17 cellular contexts compared by ENCODE assay signal in genomic region chr9:76620586-76620985, GRCh38.
DNase-seq lines count a peak whose midpoint lies in the region; ATAC-seq and TF ChIP-seq lines count a peak whose summit lies in the region.
"Had no signal": no experiment of that assay in that cellular context is flagged by ENCODE, and none has a peak within 500 bp of the region (broad histone marks: within the 10 kb centered on the region; RNA-seq: fewer than 3 reads in every experiment).

No MANE protein-coding gene starts in this region.

- CTCF ChIA-PET in OCI-LY7 (lab: Charles Lee; ENCODE audit: unreplicated experiment) = no interaction called here

- H2AFZ ChIP-seq in OCI-LY7 (ENCODE audit: low read length) = peak overlapping the region; percentile 88

- H3K4me3 Mint-ChIP-seq in dendritic cell treated with granulocyte-macrophage colony-stimulating factor and Interleukin-4, amounts not matched to agents 40 ng/mL and 50 ng/mL, for 4 days = no peak overlapping the region
- no peak overlapping the region for H3K4me3 Mint-ChIP-seq in nephron progenitor cell

- H3K36me3 Mint-ChIP-seq in dendritic cell treated with granulocyte-macrophage colony-stimulating factor and Interleukin-4, amounts not matched to agents 40 ng/mL and 50 ng/mL, for 4 days (ENCODE audit: low read depth) = no peaks in the 10 kb centered on the region
- H3K36me3 Mint-ChIP-seq in nephron progenitor cell (ENCODE audit: low read depth) = peaks cover 5% of the 10 kb centered on the region

- no peak for DNase-seq in OCI-LY7 (ENCODE audit: low spot score)
- DNase-seq in nephron progenitor cell = no peak
- no peak for DNase-seq in head of caudate nucleus
- no peak for DNase-seq in NCI-H748 (lab: John Stamatoyannopoulos, UW; ENCODE audit: unreplicated experiment)
- DNase-seq: DND-41, GF-D8, GOT3, MM.1S, NCI-H1092 treated with DMSO at 0.1 percent for 48 hours, NCI-H1694, NCI-H510A treated with DMSO at 0.1 percent for 48 hours, SHP77 had no signal

- intact Hi-C loops in OCI-LY7 (cut with micrococcal nuclease; ENCODE audit: unreplicated experiment) (no loop called here), head of caudate nucleus (cut with DNase I) (no loop called here)
- intact Hi-C loops in dendritic cell treated with granulocyte-macrophage colony-stimulating factor and Interleukin-4, amounts not matched to agents 40 ng/mL and 50 ng/mL, for 4 days (cut with micrococcal nuclease) = loop anchor here (5.0 kb wide), 1 partner anchor 58 kb away; no protein-coding TSS in a partner anchor

- peak overlapping the region; percentile 32 to 88 (median 55); a peak in 19 of 22 replicates for H3K4me2 ChIP-seq in BLaER1 treated with 17β-estradiol and CSF1 and Interleukin-3, amounts not matched to agents 10 nM and 100 nM
- H3K4me2 ChIP-seq in OCI-LY7 (ENCODE audit: low read length) = peak overlapping the region; percentile 41

- H3K27me3 ChIP-seq in BLaER1 treated with 17β-estradiol and CSF1 and Interleukin-3, amounts not matched to agents 10 nM and 100 nM = no peaks in the 10 kb centered on the region

- no peaks in the 10 kb centered on the region for H3K27me3 Mint-ChIP-seq in dendritic cell treated with granulocyte-macrophage colony-stimulating factor and Interleukin-4, amounts not matched to agents 40 ng/mL and 50 ng/mL, for 4 days
- no peaks in the 10 kb centered on the region for H3K27me3 Mint-ChIP-seq in nephron progenitor cell (ENCODE audit: low read depth, poor library complexity)

- H3K9ac ChIP-seq in BLaER1 treated with 17β-estradiol and CSF1 and Interleukin-3, amounts not matched to agents 10 nM and 100 nM = no peak overlapping the region

- H3K4me3 ChIP-seq in BLaER1 treated with 17β-estradiol and CSF1 and Interleukin-3, amounts not matched to agents 10 nM and 100 nM = no peak overlapping the region
- H3K4me3 ChIP-seq in OCI-LY7 (ENCODE audit: low read depth, low read length, poor library complexity, severe bottlenecking) = no peak overlapping the region

- 0 out of 22 replicates have a peak overlapping the region, but pooled peaks of 2 of the 11 experiments have one; percentile 53 to 61 for H3K27ac ChIP-seq in BLaER1 treated with 17β-estradiol and CSF1 and Interleukin-3, amounts not matched to agents 10 nM and 100 nM
- H3K27ac ChIP-seq in OCI-LY7 (ENCODE audit: low read depth, low read length, poor library complexity, severe bottlenecking) = no peak overlapping the region

- peaks cover 12 to 95% (median 29%) of the 10 kb centered on the region in 10 experiments for H3K4me1 ChIP-seq in BLaER1 treated with 17β-estradiol and CSF1 and Interleukin-3, amounts not matched to agents 10 nM and 100 nM
- H3K4me1 ChIP-seq in OCI-LY7 (ENCODE audit: insufficient read depth, low read length, poor library complexity, severe bottlenecking) = peaks cover 27% of the 10 kb centered on the region

- peaks cover 80% of the 10 kb centered on the region for H3K4me1 Mint-ChIP-seq in dendritic cell treated with granulocyte-macrophage colony-stimulating factor and Interleukin-4, amounts not matched to agents 40 ng/mL and 50 ng/mL, for 4 days (ENCODE audit: low read depth)
- H3K4me1 Mint-ChIP-seq in nephron progenitor cell = peaks cover 11% of the 10 kb centered on the region

- no peak for ATAC-seq in HG02610 (IDR thresholded peaks at IDR 0.05; ENCODE audit: unreplicated experiment)
- ATAC-seq in GM19455 (IDR thresholded peaks at IDR 0.05; ENCODE audit: unreplicated experiment) = no peak
- ATAC-seq: SK-N-SH treated with all-trans-retinoic acid at 6 μM for 48 hours had no signal

- no TSS peak for BruUV-seq in OCI-LY7 (replicated peaks; lab: Mats Ljungman, UMichigan)

- no peaks in the 10 kb centered on the region for H3K9me3 Mint-ChIP-seq in dendritic cell treated with granulocyte-macrophage colony-stimulating factor and Interleukin-4, amounts not matched to agents 40 ng/mL and 50 ng/mL, for 4 days
- no peaks in the 10 kb centered on the region for H3K9me3 Mint-ChIP-seq in nephron progenitor cell

- H3K79me2 ChIP-seq in OCI-LY7 (ENCODE audit: insufficient read depth, low read depth, low read length) = no peaks in the 10 kb centered on the region

- no peaks in the 10 kb centered on the region for H3K9me2 ChIP-seq in OCI-LY7 (ENCODE audit: insufficient read depth, low read length)

- POLR2A ChIA-PET in OCI-LY7 (lab: Charles Lee) = interaction anchor here (0.7 to 3.3 kb wide), 13 partner anchors 8 to 457 kb away, joined by 3 to 17 read pairs (median 4); no protein-coding TSS in a partner anchor

- H3K9me3 ChIP-seq in BLaER1 treated with 17β-estradiol and CSF1 and Interleukin-3, amounts not matched to agents 10 nM and 100 nM (replicated peaks in 1 of 11) = no peaks in the 10 kb centered on the region
- no peaks in the 10 kb centered on the region for H3K9me3 ChIP-seq in OCI-LY7 (ENCODE audit: low read length)

- H3K36me3 ChIP-seq in BLaER1 treated with 17β-estradiol and CSF1 and Interleukin-3, amounts not matched to agents 10 nM and 100 nM = no peaks in the 10 kb centered on the region
- H3K36me3 ChIP-seq in OCI-LY7 (ENCODE audit: insufficient read depth, low read length) = no peaks in the 10 kb centered on the region

- no peaks in the 10 kb centered on the region for H4K20me1 ChIP-seq in BLaER1 treated with 17β-estradiol and CSF1 and Interleukin-3, amounts not matched to agents 10 nM and 100 nM
- no peaks in the 10 kb centered on the region for H4K20me1 ChIP-seq in OCI-LY7 (ENCODE audit: insufficient read depth, low read length)

- peak overlapping the region; percentile 93 for H3K27ac Mint-ChIP-seq in dendritic cell treated with granulocyte-macrophage colony-stimulating factor and Interleukin-4, amounts not matched to agents 40 ng/mL and 50 ng/mL, for 4 days
- peak overlapping the region; percentile 24 for H3K27ac Mint-ChIP-seq in nephron progenitor cell

- no peak for TF ChIP-seq CTCF in OCI-LY7 (conservative IDR thresholded peaks at IDR 0.05; ENCODE audit: low read length)
- no peak for TF ChIP-seq CTCF in nephron progenitor cell (IDR thresholded peaks at IDR 0.05)
